30 cellular contexts compared by ENCODE assay signal in genomic region chr11:77158041-77158695, GRCh38. TPM values are rescaled to one million over a fixed set of nuclear protein-coding genes. Genes with fewer than 3 reads are reported as not detected.
DNase-seq lines count a peak whose midpoint lies in the region; ATAC-seq and TF ChIP-seq lines count a peak whose summit lies in the region.
"Had no signal": no experiment of that assay in that cellular context is flagged by ENCODE, and none has a peak within 500 bp of the region (broad histone marks: within the 10 kb centered on the region; RNA-seq: fewer than 3 reads in every experiment).

No MANE protein-coding gene starts in this region.

- intact Hi-C loops in left ventricle myocardium superior (cut with micrococcal nuclease) (no loop called here), left cardiac atrium (cut with DNase I) (no loop called here)
- intact Hi-C loops in activated CD4-positive, alpha-beta T cell treated with anti-CD3 and anti-CD28 coated beads, Interleukin-2, amount 10 ng/mL, durations not matched to agents 24 days and 14 days (cut with micrococcal nuclease): no loop called here

- no peaks in the 10 kb centered on the region for H3K36me3 Mint-ChIP-seq in neural crest cell (ENCODE audit: low read depth)
- no peaks in the 10 kb centered on the region for H3K36me3 Mint-ChIP-seq in activated CD4-positive, alpha-beta T cell treated with anti-CD3 and anti-CD28 coated beads, Interleukin-2, amount 10 ng/mL, durations not matched to agents 24 days and 14 days (ENCODE audit: low read depth)
- H3K36me3 Mint-ChIP-seq: CD4-positive, alpha-beta memory T cell had no signal

- no peaks in the 10 kb centered on the region for H3K27me3 Mint-ChIP-seq in neural crest cell (ENCODE audit: low read depth)
- H3K27me3 Mint-ChIP-seq in activated CD4-positive, alpha-beta T cell treated with anti-CD3 and anti-CD28 coated beads, Interleukin-2, amount 10 ng/mL, durations not matched to agents 24 days and 14 days: no peaks in the 10 kb centered on the region
- H3K27me3 Mint-ChIP-seq: CD4-positive, alpha-beta memory T cell had no signal

- peaks cover 25% of the 10 kb centered on the region for H3K27me3 ChIP-seq in foreskin keratinocyte
- H3K27me3 ChIP-seq: BLaER1 treated with 17β-estradiol and CSF1 and Interleukin-3, amounts not matched to agents 10 nM and 100 nM had no signal

- no peak overlapping the region for H3K4me3 Mint-ChIP-seq in neural crest cell
- no peak overlapping the region for H3K4me3 Mint-ChIP-seq in activated CD4-positive, alpha-beta T cell treated with anti-CD3 and anti-CD28 coated beads, Interleukin-2, amount 10 ng/mL, durations not matched to agents 24 days and 14 days
- H3K4me3 Mint-ChIP-seq: CD4-positive, alpha-beta memory T cell had no signal

- H3K4me1 Mint-ChIP-seq in neural crest cell: peaks cover 5% of the 10 kb centered on the region
- H3K4me1 Mint-ChIP-seq in activated CD4-positive, alpha-beta T cell treated with anti-CD3 and anti-CD28 coated beads, Interleukin-2, amount 10 ng/mL, durations not matched to agents 24 days and 14 days: peaks cover 6% of the 10 kb centered on the region

- ATAC-seq in left ventricle myocardium superior: no peak
- no peak for ATAC-seq in left cardiac atrium
- ATAC-seq in foreskin keratinocyte: peak; percentile 23
- ATAC-seq: HepG2, K562 had no signal

- TF ChIP-seq CTCF in foreskin keratinocyte (conservative IDR thresholded peaks at IDR 0.05) (no peak), neural crest cell (conservative IDR thresholded peaks at IDR 0.05) (no peak)

- in situ Hi-C loops in ACHN (cut with HindIII; ENCODE audit: low pct_ligation_motif_present, low pct_unique_long_range_greater_than_20kb, low sequenced_read_pairs): no loop called here

- DNase-seq in left ventricle myocardium superior: peak; percentile 24
- DNase-seq in left cardiac atrium: no peak
- no peak for DNase-seq in foreskin keratinocyte
- DNase-seq in neural crest cell (ENCODE audit: low read depth, low spot score): no peak
- no peak for DNase-seq in ACHN
- no peak for DNase-seq in hippocampal formation (lab: John Stamatoyannopoulos, UW)
- DNase-seq in activated CD4-positive, alpha-beta T cell treated with anti-CD3 and anti-CD28 coated beads, Interleukin-2, amount 10 ng/mL, durations not matched to agents 24 days and 14 days: no peak
- DNase-seq: AML-193; CD4-positive, alpha-beta memory T cell; COR-L47; DMS53; GM23248; H9; Kasumi-1; NCI-H1092 treated with DMSO at 0.1 percent for 48 hours; NCI-H1436; NCI-H187; NCI-H2081 treated with DMSO at 0.1 percent for 48 hours; NCI-H2171; NCI-H226; NCI-H510A; NCI-H69; RPMI8226; SHP77 treated with DMSO at 0.1 percent for 48 hours had no signal

- H3K4me1 ChIP-seq in foreskin keratinocyte: no peaks in the 10 kb centered on the region

- no peak overlapping the region for H3K27ac ChIP-seq in foreskin keratinocyte
- H3K27ac ChIP-seq: BLaER1 treated with 17β-estradiol and CSF1 and Interleukin-3, amounts not matched to agents 10 nM and 100 nM; GM23248 had no signal

- H3K27ac Mint-ChIP-seq in neural crest cell (ENCODE audit: unreplicated experiment): peak overlapping the region; percentile 6
- H3K27ac Mint-ChIP-seq in activated CD4-positive, alpha-beta T cell treated with anti-CD3 and anti-CD28 coated beads, Interleukin-2, amount 10 ng/mL, durations not matched to agents 24 days and 14 days: no peak overlapping the region

- no peaks in the 10 kb centered on the region for H3K9me3 Mint-ChIP-seq in neural crest cell
- no peaks in the 10 kb centered on the region for H3K9me3 Mint-ChIP-seq in activated CD4-positive, alpha-beta T cell treated with anti-CD3 and anti-CD28 coated beads, Interleukin-2, amount 10 ng/mL, durations not matched to agents 24 days and 14 days
- H3K9me3 Mint-ChIP-seq: CD4-positive, alpha-beta memory T cell; H9 had no signal

RNA-seq across cellular contexts. Expression of gene MYO7A, which starts 30.1 kb away (rescaled TPM):
- total RNA-seq in left ventricle myocardium superior: 4.6 TPM
- 10 to 100 TPM in 1 of 2 donors, 1 to 10 TPM in 1; 7.5 to 11.1 TPM for total RNA-seq in left cardiac atrium
- total RNA-seq in foreskin keratinocyte: 0.27 and 0.35 TPM in 2 replicates
- 0.22 and 0.25 TPM in 2 replicates for polyA plus RNA-seq in foreskin keratinocyte
- total RNA-seq in neural crest cell: 2.1 and 2.5 TPM in 2 replicates
- total RNA-seq in activated CD4-positive, alpha-beta T cell treated with anti-CD3 and anti-CD28 coated beads, Interleukin-2, amount 10 ng/mL, durations not matched to agents 24 days and 14 days: 0.07 TPM in 1 of 2 replicates, not detected in the other
- total RNA-seq: GM23248, M059J had no signal
- polyA plus RNA-seq: GM23248 had no signal

RNA-seq across cellular contexts. Expression of gene OMP, which starts 55.5 kb away (rescaled TPM):
- total RNA-seq in left ventricle myocardium superior (not detected), left cardiac atrium (under 1 TPM in 1 of 2 donors, not detected in 1; 0.97 TPM), foreskin keratinocyte (not detected in 2 replicates), neural crest cell (1.4 TPM in 1 of 2 replicates, not detected in the other)
- polyA plus RNA-seq in foreskin keratinocyte: not detected in 2 replicates
- total RNA-seq in activated CD4-positive, alpha-beta T cell treated with anti-CD3 and anti-CD28 coated beads, Interleukin-2, amount 10 ng/mL, durations not matched to agents 24 days and 14 days: not detected in 2 replicates
- total RNA-seq: Daoy, G401, GM23248, H9, HepG2, K562, M059J had no signal
- polyA plus RNA-seq: CD4-positive, alpha-beta memory T cell; GM23248; HepG2; K562 had no signal
